8 cellular contexts compared by ENCODE assay signal in genomic region chr12:2752676-2753371, GRCh38. TPM values are rescaled to one million over a fixed set of nuclear protein-coding genes. Genes with fewer than 3 reads are reported as not detected.
DNase-seq lines count a peak whose midpoint lies in the region; ATAC-seq and TF ChIP-seq lines count a peak whose summit lies in the region.

No MANE protein-coding gene starts in this region.

- H3K27ac ChIP-seq in caudate nucleus (ENCODE audit: low read depth, low read length): no peak overlapping the region

- ATAC-seq in HG02840 (IDR thresholded peaks at IDR 0.05; ENCODE audit: low FRiP score, unreplicated experiment): no peak

- no peak overlapping the region for H3K4me3 ChIP-seq in kidney epithelial cell (ENCODE audit: low read depth, low read length)

- H3K27me3 ChIP-seq in kidney epithelial cell (ENCODE audit: control insufficient read depth, insufficient read depth, low read length): peaks cover 13% of the 10 kb centered on the region

- DNase-seq in EH (ENCODE audit: low read depth) (peak; percentile 76), Kasumi-1 (lab: John Stamatoyannopoulos, UW) (peak; percentile 16 to 48), caudate nucleus (lab: John Stamatoyannopoulos, UW) (peak in 48 of 61 donors; percentile 2 to 64 (median 25)), kidney epithelial cell (ENCODE audit: low read depth) (peak; percentile 10), NCI-H2107 (lab: John Stamatoyannopoulos, UW) (no peak)
- DNase-seq in activated CD4-positive, alpha-beta T cell treated with anti-CD3 and anti-CD28 coated beads for 24 hours (ENCODE audit: low read depth in 2 of 2): peak; percentile 56 to 61
- peak; percentile 68 for DNase-seq in stimulated activated CD4-positive, alpha-beta T cell treated with anti-CD3 and anti-CD28 coated beads, Interleukin-1b, Interleukin-23, amount 100 ng/mL, for 48 hours

- TF ChIP-seq CTCF in kidney epithelial cell (IDR thresholded peaks at IDR 0.05; ENCODE audit: insufficient read depth, low read length, poor library complexity, severe bottlenecking): peak; percentile 69

- no peaks in the 10 kb centered on the region for H3K36me3 ChIP-seq in kidney epithelial cell (ENCODE audit: control insufficient read depth, insufficient read depth, low read length)

RNA-seq across cellular contexts. Expression of gene FKBP4, which starts 41.9 kb away (rescaled TPM):
- total RNA-seq in kidney epithelial cell: 40.0 and 46.6 TPM in 2 replicates

RNA-seq across cellular contexts. Expression of gene ITFG2, which starts 59.6 kb away (rescaled TPM):
- 26.1 and 34.4 TPM in 2 replicates for total RNA-seq in kidney epithelial cell
